In the genomic region with DNA sequence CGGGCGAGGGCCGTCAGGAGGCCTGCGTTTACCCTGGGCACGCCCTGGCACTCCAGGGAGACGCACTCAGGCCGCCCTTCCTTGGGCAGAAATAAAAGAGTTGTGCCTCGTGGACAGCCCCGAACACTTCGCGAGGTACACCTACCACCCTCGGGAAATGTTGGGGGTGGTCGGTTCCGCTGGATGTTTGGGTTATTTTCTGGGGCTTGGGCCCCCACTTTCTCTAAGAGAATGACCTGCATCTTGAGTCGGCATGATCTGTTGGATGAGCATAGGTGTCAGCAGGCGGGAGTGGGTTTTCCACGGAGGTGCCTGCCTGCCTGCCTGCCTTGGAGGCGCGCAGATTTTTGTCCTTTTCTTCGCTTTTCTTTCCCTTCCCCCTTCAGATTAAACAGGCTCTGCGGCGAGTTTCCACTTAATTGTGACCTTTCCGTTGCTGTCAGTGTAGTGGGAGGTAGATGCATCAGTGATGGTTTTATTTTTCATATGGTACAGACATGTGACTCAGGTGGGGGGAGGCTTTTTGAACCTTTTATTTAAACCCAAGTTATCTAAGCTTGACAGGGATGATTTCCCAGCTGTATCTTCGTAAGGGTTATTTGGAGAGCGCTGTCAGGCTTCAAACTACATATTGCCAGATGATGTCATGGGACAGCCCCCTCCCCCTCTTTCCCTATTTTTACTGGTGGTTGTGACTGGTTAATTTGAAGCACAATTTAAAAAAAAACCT, we compare ENCODE assay signal across 8 cellular contexts. TPM values are rescaled to one million over a fixed set of nuclear protein-coding genes. Genes with fewer than 3 reads are reported as not detected.
DNase-seq lines count a peak whose midpoint lies in the region; ATAC-seq and TF ChIP-seq lines count a peak whose summit lies in the region.

No MANE protein-coding gene starts in this region.

- no peaks in the 10 kb centered on the region for H3K9me3 Mint-ChIP-seq in stimulated activated naive CD8-positive, alpha-beta T cell treated with anti-CD3 and anti-CD28 coated beads, Interleukin-15, Interleukin-2, amounts not matched to agents 100 ng/mL and 50 ng/mL, for 24 hours

- peaks cover 20% of the 10 kb centered on the region for H3K27me3 Mint-ChIP-seq in stimulated activated naive CD8-positive, alpha-beta T cell treated with anti-CD3 and anti-CD28 coated beads, Interleukin-15, Interleukin-2, amounts not matched to agents 100 ng/mL and 50 ng/mL, for 24 hours

- H3K36me3 ChIP-seq in BJ (ENCODE audit: control insufficient read depth, insufficient read depth, low read length) (no peaks in the 10 kb centered on the region), HAP-1 (replicated peaks) (no peaks in the 10 kb centered on the region)

- in situ Hi-C loops in HAP-1 (cut with MboI; ENCODE audit: low sequenced_read_pairs) = no loop called here

- ATAC-seq in HG02610 (IDR thresholded peaks at IDR 0.05; ENCODE audit: unreplicated experiment) (no peak), GM18502 (IDR thresholded peaks at IDR 0.05; ENCODE audit: poor library complexity, unreplicated experiment) (no peak)

- peak overlapping the region; percentile 97 for H3K4me3 Mint-ChIP-seq in stimulated activated naive CD8-positive, alpha-beta T cell treated with anti-CD3 and anti-CD28 coated beads, Interleukin-15, Interleukin-2, amounts not matched to agents 100 ng/mL and 50 ng/mL, for 24 hours

- peak overlapping the region; percentile 99 for H3K27ac Mint-ChIP-seq in stimulated activated naive CD8-positive, alpha-beta T cell treated with anti-CD3 and anti-CD28 coated beads, Interleukin-15, Interleukin-2, amounts not matched to agents 100 ng/mL and 50 ng/mL, for 24 hours

- H3K27me3 ChIP-seq in BJ (ENCODE audit: control insufficient read depth, insufficient read depth, low read length) (peaks cover 1% of the 10 kb centered on the region; the same call in 1 of the 2 replicates), HAP-1 (ENCODE audit: low read depth) (no peaks in the 10 kb centered on the region)

- peak overlapping the region; percentile 42 for H3K27ac ChIP-seq in cingulate gyrus (ENCODE audit: low read depth, low read length)

- no peaks in the 10 kb centered on the region for H3K9me3 ChIP-seq in HAP-1

- TF ChIP-seq CTCF in BJ (IDR thresholded peaks at IDR 0.05; ENCODE audit: insufficient read depth, low read depth, low read length) = no peak

- peaks cover 28% of the 10 kb centered on the region for H3K4me1 Mint-ChIP-seq in stimulated activated naive CD8-positive, alpha-beta T cell treated with anti-CD3 and anti-CD28 coated beads, Interleukin-15, Interleukin-2, amounts not matched to agents 100 ng/mL and 50 ng/mL, for 24 hours (ENCODE audit: low read depth)

- H3K4me1 ChIP-seq in HAP-1 = peaks cover 45% of the 10 kb centered on the region

- DNase-seq in BJ (ENCODE audit: low read depth) (no peak), HAP-1 (ENCODE audit: low spot score in 2 of 2) (peak in 1 of 2 experiments; percentile 35), SW 1271 (lab: John Stamatoyannopoulos, UW) (peak; percentile 13 to 44), lung microvascular endothelial cell (ENCODE audit: low read depth in 2 of 2) (peak; percentile 46 to 68)

- POLR2A ChIA-PET in BJ (lab: Charles Lee) = no interaction called here

- H3K4me3 ChIP-seq in BJ (ENCODE audit: low read depth, low read length) (peak overlapping the region; percentile 68), HAP-1 (peak overlapping the region; percentile 47)

- peaks cover 4% of the 10 kb centered on the region for H3K36me3 Mint-ChIP-seq in stimulated activated naive CD8-positive, alpha-beta T cell treated with anti-CD3 and anti-CD28 coated beads, Interleukin-15, Interleukin-2, amounts not matched to agents 100 ng/mL and 50 ng/mL, for 24 hours (ENCODE audit: low read depth)

- CTCF ChIA-PET in BJ (lab: Yijun Ruan, JAX) = interaction anchor here (0.8 to 2.1 kb wide), 3 partner anchors 30 to 112 kb away, joined by 3 to 6 read pairs (median 5); no protein-coding TSS in a partner anchor

RNA-seq across cellular contexts. Expression of a gene that starts 0.7 kb away (rescaled TPM):
- polyA plus RNA-seq in BJ (2011; rRNA removed) = 3.6 and 7.6 TPM in 2 replicates
- 8.2 and 8.6 TPM in 2 replicates for polyA minus RNA-seq in BJ (2011; rRNA and poly(A)+ RNA removed)
- 3.1 and 6.0 TPM in 2 replicates for total RNA-seq in lung microvascular endothelial cell
